In genomic region chr1:21963477-21964217, GRCh38 we compare ENCODE assay signal across 8 cellular contexts. TPM values are rescaled to one million over a fixed set of nuclear protein-coding genes. Genes with fewer than 3 reads are reported as not detected.
DNase-seq lines count a peak whose midpoint lies in the region; ATAC-seq and TF ChIP-seq lines count a peak whose summit lies in the region.

No MANE protein-coding gene starts in this region.

- H3K36me3 Mint-ChIP-seq in central memory CD8-positive, alpha-beta T cell (ENCODE audit: insufficient read depth), result no peaks in the 10 kb centered on the region

- peak; percentile 81 for TF ChIP-seq CTCF in GM20000 (IDR thresholded peaks at IDR 0.05; ENCODE audit: extremely low read depth, missing control alignments)
- peak; percentile 81 to 91 for TF ChIP-seq CTCF in left lung (IDR thresholded peaks at IDR 0.05)

- H3K4me1 ChIP-seq in left lung, result no peaks in the 10 kb centered on the region

- H3K27me3 Mint-ChIP-seq in central memory CD8-positive, alpha-beta T cell, result peaks cover 18% of the 10 kb centered on the region

- H3K9me3 Mint-ChIP-seq in central memory CD8-positive, alpha-beta T cell, result no peaks in the 10 kb centered on the region

- no peak overlapping the region for H3K27ac ChIP-seq in left lung

- intact Hi-C loops in left lung (cut with DNase I), result no loop called here

- peaks cover 7% of the 10 kb centered on the region for H3K4me1 Mint-ChIP-seq in central memory CD8-positive, alpha-beta T cell

- H3K9me3 ChIP-seq in left lung, result no peaks in the 10 kb centered on the region

- H3K27me3 ChIP-seq in left lung, result no peaks in the 10 kb centered on the region

- peak; percentile 67 for ATAC-seq in central memory CD8-positive, alpha-beta T cell (replicated peaks; ENCODE audit: extremely low read depth, poor library complexity, severe bottlenecking)
- ATAC-seq in left lung (peak; percentile 98), HG03460 (IDR thresholded peaks at IDR 0.05; ENCODE audit: unreplicated experiment) (no peak)

- peak overlapping the region; percentile 57 for H3K27ac Mint-ChIP-seq in central memory CD8-positive, alpha-beta T cell (ENCODE audit: low read depth)

- H3K4me3 Mint-ChIP-seq in central memory CD8-positive, alpha-beta T cell, result no peak overlapping the region

- DNase-seq in AG20443 (ENCODE audit: low spot score) (peak; percentile 80), GM20000 (ENCODE audit: low spot score) (peak; percentile 80), NCI-H2196 (lab: John Stamatoyannopoulos, UW; ENCODE audit: unreplicated experiment) (peak; percentile 86), left lung (peak; percentile 66 to 88)
- DNase-seq in activated CD4-positive, alpha-beta T cell treated with anti-CD3 and anti-CD28 coated beads for 1 hour, result peak; percentile 70
- peak; percentile 65 to 86 for DNase-seq in central memory CD8-positive, alpha-beta T cell (ENCODE audit: low spot score in 2 of 2)
- peak; percentile 47 to 84 (median 61) for DNase-seq in stimulated activated CD4-positive, alpha-beta T cell treated with anti-CD3 and anti-CD28 coated beads, TNF-alpha, amount 100 ng/mL, for 1 hour (ENCODE audit: low read depth in 3 of 3, low spot score in 1 of 3)

- no peak overlapping the region for H3K4me3 ChIP-seq in left lung

- no peaks in the 10 kb centered on the region for H3K36me3 ChIP-seq in left lung

RNA-seq across cellular contexts. Expression of gene CELA3B, which starts 13.2 kb away (rescaled TPM):
- total RNA-seq in left lung, result not detected

RNA-seq across cellular contexts. Expression of gene HSPG2, which starts 26.5 kb away (rescaled TPM):
- total RNA-seq in left lung, result 100 to 1,000 TPM; 324 to 434 TPM

RNA-seq across cellular contexts. Expression of gene CELA3A, which starts 37.8 kb away (rescaled TPM):
- total RNA-seq in left lung, result not detected
